In the genomic region with DNA sequence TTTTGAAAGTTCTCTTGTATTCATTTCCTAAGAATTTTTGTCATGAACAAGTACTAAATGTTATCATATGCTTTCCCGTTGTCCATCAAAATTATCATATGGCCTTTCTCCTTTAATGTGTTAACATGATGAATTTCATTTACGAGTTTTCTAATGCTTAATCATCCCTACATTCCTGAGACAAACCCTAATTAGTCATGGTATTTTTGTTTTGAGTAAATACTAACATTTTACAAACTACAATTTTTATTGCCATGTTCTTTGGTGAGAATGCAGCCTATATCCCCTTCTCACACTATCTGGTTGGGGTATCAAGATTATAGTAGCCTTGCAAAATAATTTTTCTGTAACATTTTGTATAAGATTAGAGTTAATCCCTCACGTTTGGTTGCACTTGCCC, we compare ENCODE assay signal across 26 cellular contexts. TPM values are rescaled to one million over a fixed set of nuclear protein-coding genes. Genes with fewer than 3 reads are reported as not detected.
DNase-seq lines count a peak whose midpoint lies in the region; ATAC-seq and TF ChIP-seq lines count a peak whose summit lies in the region.
"Had no signal": no experiment of that assay in that cellular context is flagged by ENCODE, and none has a peak within 500 bp of the region (broad histone marks: within the 10 kb centered on the region; RNA-seq: fewer than 3 reads in every experiment).

No MANE protein-coding gene starts in this region.

- H3K9me3 Mint-ChIP-seq in activated T-cell treated with anti-CD3 and anti-CD28 coated beads, Interleukin-2, amount 50 U/mL, for 72 hours, result no peaks in the 10 kb centered on the region
- H3K9me3 Mint-ChIP-seq in activated T-cell treated with anti-CD3 and anti-CD28 coated beads, Interleukin-2, amount 50 U/mL, for 4 hours, result no peaks in the 10 kb centered on the region
- H3K9me3 Mint-ChIP-seq in activated naive CD8-positive, alpha-beta T cell (ENCODE audit: low read depth), result no peaks in the 10 kb centered on the region
- H3K9me3 Mint-ChIP-seq in natural killer cell, result no peaks in the 10 kb centered on the region
- H3K9me3 Mint-ChIP-seq: effector memory CD8-positive, alpha-beta T cell; IgD-negative memory B cell had no signal

- no peak for ATAC-seq in activated T-cell treated with anti-CD3 and anti-CD28 coated beads, Interleukin-2, amount 50 U/mL, for 72 hours (replicated peaks in 1 of 2)
- ATAC-seq in activated T-cell treated with anti-CD3 and anti-CD28 coated beads, Interleukin-2, amount 50 U/mL, for 4 hours, result no peak
- ATAC-seq in natural killer cell, result no peak
- no peak for ATAC-seq in activated CD4-positive, CD25-positive, alpha-beta regulatory T cell treated with anti-CD3 and anti-CD28 coated beads, Interleukin-2, amount 50 U/mL, for 24 hours
- ATAC-seq in GM19328 (IDR thresholded peaks at IDR 0.05; ENCODE audit: unreplicated experiment), result no peak
- ATAC-seq: effector memory CD8-positive, alpha-beta T cell; gastroesophageal sphincter; left ventricle myocardium superior; SK-N-SH treated with all-trans-retinoic acid at 6 μM for 48 hours had no signal

- no peak for DNase-seq in activated T-cell treated with anti-CD3 and anti-CD28 coated beads, Interleukin-2, amount 50 U/mL, for 72 hours
- DNase-seq in activated T-cell treated with anti-CD3 and anti-CD28 coated beads, Interleukin-2, amount 50 U/mL, for 4 hours, result no peak
- DNase-seq in HCEC 1CT (peak; percentile 8), natural killer cell (no peak)
- no peak for DNase-seq in effector CD4-positive, alpha-beta T cell
- DNase-seq: effector memory CD8-positive, alpha-beta T cell; esophagus squamous epithelium; hypothalamus; left ventricle myocardium superior; MG63; naive B cell; NCI-H1417; NCI-H2081; NCI-H345; NCI-H748 treated with DMSO at 0.1 percent for 48 hours; ovary; stimulated activated CD4-positive, alpha-beta T cell treated with anti-CD3 and anti-CD28 coated beads, Interleukin-4, amount 100 ng/mL, for 1 hour; stimulated activated naive CD4-positive, alpha-beta T cell; T-helper 9 cell had no signal

- peak overlapping the region; percentile 75 for H3K27ac Mint-ChIP-seq in activated T-cell treated with anti-CD3 and anti-CD28 coated beads, Interleukin-2, amount 50 U/mL, for 72 hours
- H3K27ac Mint-ChIP-seq in activated naive CD8-positive, alpha-beta T cell, result peak overlapping the region; percentile 85
- H3K27ac Mint-ChIP-seq in natural killer cell, result peak overlapping the region; percentile 22 to 71
- H3K27ac Mint-ChIP-seq: IgD-negative memory B cell had no signal

- peak overlapping the region; percentile 16 to 94 for H3K4me3 Mint-ChIP-seq in activated T-cell treated with anti-CD3 and anti-CD28 coated beads, Interleukin-2, amount 50 U/mL, for 72 hours
- no peak overlapping the region for H3K4me3 Mint-ChIP-seq in activated T-cell treated with anti-CD3 and anti-CD28 coated beads, Interleukin-2, amount 50 U/mL, for 4 hours
- H3K4me3 Mint-ChIP-seq in activated naive CD8-positive, alpha-beta T cell, result peak overlapping the region; percentile 8
- no peak overlapping the region for H3K4me3 Mint-ChIP-seq in natural killer cell
- H3K4me3 Mint-ChIP-seq: brain; effector memory CD8-positive, alpha-beta T cell; IgD-negative memory B cell; naive B cell had no signal

- TF ChIP-seq CTCF in natural killer cell (IDR thresholded peaks at IDR 0.05), result no peak

- peaks cover 6 to 8% of the 10 kb centered on the region in 2 donors for H3K36me3 Mint-ChIP-seq in activated T-cell treated with anti-CD3 and anti-CD28 coated beads, Interleukin-2, amount 50 U/mL, for 72 hours (ENCODE audit: insufficient read depth in 2 of 2)
- H3K36me3 Mint-ChIP-seq in activated T-cell treated with anti-CD3 and anti-CD28 coated beads, Interleukin-2, amount 50 U/mL, for 4 hours (ENCODE audit: insufficient read depth), result peaks cover 19% of the 10 kb centered on the region
- peaks cover 12% of the 10 kb centered on the region for H3K36me3 Mint-ChIP-seq in activated naive CD8-positive, alpha-beta T cell
- no peaks in the 10 kb centered on the region for H3K36me3 Mint-ChIP-seq in natural killer cell

- H3K4me1 Mint-ChIP-seq in activated T-cell treated with anti-CD3 and anti-CD28 coated beads, Interleukin-2, amount 50 U/mL, for 72 hours (ENCODE audit: low read depth), result peaks cover 97% of the 10 kb centered on the region
- peaks cover 93% of the 10 kb centered on the region for H3K4me1 Mint-ChIP-seq in activated T-cell treated with anti-CD3 and anti-CD28 coated beads, Interleukin-2, amount 50 U/mL, for 4 hours (ENCODE audit: low read depth)
- peaks cover 96% of the 10 kb centered on the region for H3K4me1 Mint-ChIP-seq in activated naive CD8-positive, alpha-beta T cell (ENCODE audit: low read depth)
- H3K4me1 Mint-ChIP-seq in natural killer cell, result peaks cover 65 to 79% of the 10 kb centered on the region in 2 donors

- intact Hi-C loops in natural killer cell (cut with micrococcal nuclease), result no loop called here

- H3K27me3 Mint-ChIP-seq in activated T-cell treated with anti-CD3 and anti-CD28 coated beads, Interleukin-2, amount 50 U/mL, for 72 hours (ENCODE audit: low read depth), result no peaks in the 10 kb centered on the region
- H3K27me3 Mint-ChIP-seq in activated T-cell treated with anti-CD3 and anti-CD28 coated beads, Interleukin-2, amount 50 U/mL, for 4 hours (ENCODE audit: low read depth), result no peaks in the 10 kb centered on the region
- H3K27me3 Mint-ChIP-seq in activated naive CD8-positive, alpha-beta T cell, result no peaks in the 10 kb centered on the region
- H3K27me3 Mint-ChIP-seq in natural killer cell (ENCODE audit: low read depth in 2 of 2), result no peaks in the 10 kb centered on the region
- H3K27me3 Mint-ChIP-seq: brain; effector memory CD8-positive, alpha-beta T cell; IgD-negative memory B cell had no signal

RNA-seq across cellular contexts. Expression of gene SMAD2, which starts 14.5 kb away (rescaled TPM):
- total RNA-seq in activated T-cell treated with anti-CD3 and anti-CD28 coated beads, Interleukin-2, amount 50 U/mL, for 72 hours, result 100 to 1,000 TPM; 249 to 310 TPM
- total RNA-seq in activated T-cell treated with anti-CD3 and anti-CD28 coated beads, Interleukin-2, amount 50 U/mL, for 4 hours, result 100 to 1,000 TPM; 129 to 147 (median 138) TPM
- total RNA-seq in natural killer cell, result 100 to 1,000 TPM; 138 to 160 (median 148) TPM

Comparison
In these comparisons a context has a peak if more than half of its experiments do, and no peak if none do; other contexts are left out.
1. H3K4me3 Mint-ChIP-seq: peak in activated T-cell treated with anti-CD3 and anti-CD28 coated beads, Interleukin-2, amount 50 U/mL, for 72 hours (2 of 2) and activated naive CD8-positive, alpha-beta T cell (single experiment); none in activated T-cell treated with anti-CD3 and anti-CD28 coated beads, Interleukin-2, amount 50 U/mL, for 4 hours (single experiment) and natural killer cell (single experiment).
2. Peak in every context shown above with its lines, with median percentiles within 50 percentile points of each other: H3K27ac Mint-ChIP-seq.